Comparison of ENCODE assay signal across 20 cellular contexts in genomic region chr7:5602734-5603133, GRCh38.
"Had no signal": no experiment of that assay in that cellular context is flagged by ENCODE, and none has a peak within 500 bp of the region (broad histone marks: within the 10 kb centered on the region; RNA-seq: fewer than 3 reads in every experiment).

No MANE protein-coding gene starts in this region.

- H3K27ac ChIP-seq: heart right ventricle, neural progenitor cell, psoas muscle, sigmoid colon, skin epidermis, stomach, thoracic aorta, transverse colon had no signal

- H3K4me3 Mint-ChIP-seq: natural killer cell, neural progenitor cell had no signal

- H3K9me3 ChIP-seq: heart right ventricle, psoas muscle, sigmoid colon, stomach, thoracic aorta, transverse colon had no signal

- H3K4me3 ChIP-seq: dorsolateral prefrontal cortex, heart right ventricle, neural progenitor cell, psoas muscle, sigmoid colon, skin epidermis, stomach, thoracic aorta, transverse colon had no signal

- H3K27ac Mint-ChIP-seq: natural killer cell, neural progenitor cell had no signal

- ATAC-seq: heart right ventricle, natural killer cell had no signal

- H3K27me3 ChIP-seq: dorsolateral prefrontal cortex, heart right ventricle, neural progenitor cell, sigmoid colon, transverse colon had no signal

- H3K4me2 ChIP-seq: neural progenitor cell had no signal

- H3K36me3 ChIP-seq: neural progenitor cell, transverse colon had no signal

- DNase-seq: caudate nucleus; cortex of kidney; dorsolateral prefrontal cortex; effector memory CD4-positive, alpha-beta T cell; foreskin melanocyte; heart right ventricle; hypothalamus; kidney glomerular epithelial cell; mammary epithelial cell; natural killer cell; occipital lobe; psoas muscle; sigmoid colon; stimulated activated naive CD4-positive, alpha-beta T cell; stomach; substantia nigra; transverse colon had no signal

- H3K4me1 Mint-ChIP-seq: natural killer cell had no signal

- H2AFZ ChIP-seq: neural progenitor cell had no signal

- H3K36me3 Mint-ChIP-seq: natural killer cell had no signal

- H3K9ac ChIP-seq: neural progenitor cell had no signal

- H3K9me3 Mint-ChIP-seq: natural killer cell, neural progenitor cell had no signal
